Comparison of ENCODE assay signal across 15 cellular contexts in the genomic region with DNA sequence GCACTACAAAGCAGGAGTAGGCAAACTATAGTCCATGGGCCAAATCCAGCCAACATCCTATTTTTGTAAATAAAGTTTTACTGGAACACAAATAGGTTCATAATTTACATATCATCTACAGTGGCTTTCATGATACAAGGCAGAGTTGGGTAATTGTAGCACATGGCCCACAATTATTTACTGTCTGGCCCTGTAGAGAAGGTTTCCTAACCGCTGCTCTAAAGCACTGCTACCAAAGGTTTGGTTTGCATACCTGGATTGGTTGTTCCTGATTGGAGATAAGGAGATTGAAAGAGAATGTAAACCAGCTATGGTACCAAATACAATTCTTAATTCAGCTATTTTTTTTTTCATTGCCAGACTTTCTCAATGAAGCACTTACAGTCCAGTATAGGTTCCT.
A peak's percentile ranks its signal among the peaks of the same experiment; 100 is the strongest.
DNase-seq lines count a peak whose midpoint lies in the region; ATAC-seq, FAIRE-seq and TF ChIP-seq lines count a peak whose summit lies in the region.
"Had no signal": no experiment of that assay in that cellular context is flagged by ENCODE, and none has a peak within 500 bp of the region (broad histone marks: within the 10 kb centered on the region; RNA-seq: fewer than 3 reads in every experiment).

No MANE protein-coding gene starts in this region.

- H2AFZ ChIP-seq in HepG2 (ENCODE audit: low read length) (no peak overlapping the region), K562 (ENCODE audit: low read depth, low read length) (no peak overlapping the region)

- TF ChIP-seq POLR2A in HepG2 (IDR thresholded peaks at IDR 0.05; ENCODE audit: insufficient read depth in 1 of 2, low read depth in 2 of 2, low read length in 2 of 2) (no peak), K562 (conservative IDR thresholded peaks at IDR 0.05) (no peak)

- H3K36me3 ChIP-seq in liver (ENCODE audit: control insufficient read depth in 4 of 4, insufficient read depth in 3 of 4, low read depth in 1 of 4, low read length in 3 of 4), result peaks cover 0 to 3% (median 0%) of the 10 kb centered on the region in 4 donors
- H3K36me3 ChIP-seq in HepG2 (replicated peaks in 1 of 2; ENCODE audit: control insufficient read depth in 1 of 2, insufficient read depth in 2 of 2, low read length in 2 of 2), result no peaks in the 10 kb centered on the region
- 0 out of 3 replicates have a peak, but pooled peaks cover 3% of the 10 kb centered on the region for H3K36me3 ChIP-seq in K562 (ENCODE audit: control insufficient read depth, insufficient read depth, low read length)
- H3K36me3 ChIP-seq: HAP-1 had no signal

- TF ChIP-seq EP300 in HepG2 (IDR thresholded peaks at IDR 0.05; ENCODE audit: low read depth in 2 of 2, low read length in 2 of 2) (no peak), HepG2 (CRISPR knock-in tag; IDR thresholded peaks at IDR 0.05; ENCODE audit: borderline replicate concordance) (no peak), K562 (IDR thresholded peaks at IDR 0.05; ENCODE audit: low read length) (no peak)

- POLR2A ChIA-PET in HepG2 (lab: Yijun Ruan, JAX) (no interaction called here), K562 (lab: Yijun Ruan, JAX) (no interaction called here), HEK293T (lab: Yijun Ruan, JAX) (no interaction called here)

- H3K27me3 ChIP-seq in liver (ENCODE audit: control insufficient read depth in 4 of 4, insufficient read depth in 4 of 4, low read length in 3 of 4), result no peaks in the 10 kb centered on the region
- H3K27me3 ChIP-seq in HepG2 (ENCODE audit: control insufficient read depth in 1 of 2, insufficient read depth in 2 of 2, low read length in 2 of 2), result no peaks in the 10 kb centered on the region
- no peaks in the 10 kb centered on the region for H3K27me3 ChIP-seq in K562 (ENCODE audit: control insufficient read depth in 2 of 2, insufficient read depth in 2 of 2, low read length in 2 of 2)

- no peaks in the 10 kb centered on the region for H3K9me3 ChIP-seq in liver (ENCODE audit: control insufficient read depth in 4 of 4, low read length in 3 of 4)
- no peaks in the 10 kb centered on the region for H3K9me3 ChIP-seq in HepG2 (ENCODE audit: low read length)
- H3K9me3 ChIP-seq in K562 (replicated peaks; ENCODE audit: control insufficient read depth, insufficient read depth, low read depth, low read length), result no peaks in the 10 kb centered on the region
- H3K9me3 ChIP-seq: HAP-1 had no signal

- no peaks in the 10 kb centered on the region for H3K27me3 Mint-ChIP-seq in activated naive CD4-positive, alpha-beta T cell treated with anti-CD3 and anti-CD28 coated beads, Interleukin-2, amount 10 ng/mL, durations not matched to agents 7 days and 5 days

- intact Hi-C loops in HepG2 (cut with micrococcal nuclease; ENCODE audit: unreplicated experiment) (no loop called here), K562 (cut with micrococcal nuclease) (loop anchor here (10.0 kb wide), 1 partner anchor 236 kb away; no protein-coding TSS in a partner anchor), posterior cingulate gyrus (cut with DNase I) (no loop called here)

- no TSS peak for BruUV-seq in HepG2 (replicated peaks; lab: Mats Ljungman, UMichigan)
- no TSS peak for BruUV-seq in K562 (replicated peaks; lab: Mats Ljungman, UMichigan)

- CTCF ChIA-PET in HepG2 (lab: Yijun Ruan, JAX; ENCODE audit: low intra/inter-chr PET ratio, low total read pairs), result no interaction called here
- CTCF ChIA-PET in K562 (lab: Yijun Ruan, JAX; ENCODE audit: low intra/inter-chr PET ratio), result no interaction called here
- CTCF ChIA-PET in HEK293T (lab: Yijun Ruan, JAX), result no interaction called here
- CTCF ChIA-PET in activated naive CD4-positive, alpha-beta T cell treated with anti-CD3 and anti-CD28 coated beads, Interleukin-2, amount 10 ng/mL, durations not matched to agents 7 days and 5 days (lab: Charles Lee), result interaction anchor here (0.9 kb wide), 1 partner anchor 240 kb away, joined by 3 read pairs; no protein-coding TSS in a partner anchor

- no peak overlapping the region for H3K4me3 Mint-ChIP-seq in activated naive CD4-positive, alpha-beta T cell treated with anti-CD3 and anti-CD28 coated beads, Interleukin-2, amount 10 ng/mL, durations not matched to agents 7 days and 5 days
- H3K4me3 Mint-ChIP-seq: CD14-positive monocyte, HFFc6 had no signal

- H3K27ac ChIP-seq in liver (ENCODE audit: low read depth in 1 of 2, low read length in 2 of 2) (no peak overlapping the region), HepG2 (ENCODE audit: extremely low read length, insufficient read depth, low read length) (no peak overlapping the region), K562 (ENCODE audit: extremely low read depth, low read depth, low read length) (no peak overlapping the region)
- H3K27ac ChIP-seq: 22Rv1 had no signal

- peaks cover 6% of the 10 kb centered on the region for H3K36me3 Mint-ChIP-seq in activated naive CD4-positive, alpha-beta T cell treated with anti-CD3 and anti-CD28 coated beads, Interleukin-2, amount 10 ng/mL, durations not matched to agents 7 days and 5 days

- TF ChIP-seq CTCF in liver (IDR thresholded peaks at IDR 0.05; ENCODE audit: low read depth, low read length, missing input control), result no peak
- no peak for TF ChIP-seq CTCF in HepG2 (CRISPR knock-in tag; IDR thresholded peaks at IDR 0.05)
- TF ChIP-seq CTCF in K562 (IDR thresholded peaks at IDR 0.05 in 2 of 3, conservative IDR thresholded peaks at IDR 0.05 in 1 of 3; ENCODE audit: insufficient read depth in 2 of 3, low read depth in 1 of 3, low read length in 3 of 3), result no peak

- H3K27ac Mint-ChIP-seq in activated naive CD4-positive, alpha-beta T cell treated with anti-CD3 and anti-CD28 coated beads, Interleukin-2, amount 10 ng/mL, durations not matched to agents 7 days and 5 days, result no peak overlapping the region
- H3K27ac Mint-ChIP-seq: CD14-positive monocyte, HFFc6 had no signal

- no peak for ATAC-seq in HepG2
- ATAC-seq in K562, result no peak
- ATAC-seq in left lobe of liver, result peak; percentile 69

- no peaks in the 10 kb centered on the region for H3K9me3 Mint-ChIP-seq in activated naive CD4-positive, alpha-beta T cell treated with anti-CD3 and anti-CD28 coated beads, Interleukin-2, amount 10 ng/mL, durations not matched to agents 7 days and 5 days
- H3K9me3 Mint-ChIP-seq: CD14-positive monocyte, HFFc6 had no signal

- H3K79me2 ChIP-seq in HepG2 (ENCODE audit: insufficient read depth, low read length) (no peaks in the 10 kb centered on the region), K562 (ENCODE audit: control insufficient read depth, insufficient read depth, low read length) (no peaks in the 10 kb centered on the region)

- 81% methylated on average over 1 of the region's 1 CpG for whole genome bisulfite sequencing in liver
- WGBS in HepG2 (ENCODE audit: low lambda C conversion rate), result 80% methylated on average over 1 of the region's 1 CpG
- 69% methylated on average over 1 of the region's 1 CpG for WGBS in K562 (ENCODE audit: insufficient coverage, low coverage, missing lambda C conversion rate)

- H3K4me1 ChIP-seq in liver (ENCODE audit: control insufficient read depth in 4 of 4, insufficient read depth in 4 of 4, low read length in 3 of 4) (no peaks in the 10 kb centered on the region), HepG2 (ENCODE audit: insufficient read depth, low read length) (peaks cover 8% of the 10 kb centered on the region), K562 (replicated peaks in 1 of 2; ENCODE audit: control insufficient read depth in 2 of 2, insufficient read depth in 2 of 2, low read length in 2 of 2) (no peaks in the 10 kb centered on the region)
- H3K4me1 ChIP-seq: HAP-1 had no signal

- TF ChIP-seq RAD21 in liver (IDR thresholded peaks at IDR 0.05), result no peak
- no peak for TF ChIP-seq RAD21 in HepG2 (CRISPR knock-in tag; IDR thresholded peaks at IDR 0.05)
- no peak for TF ChIP-seq RAD21 in K562 (CRISPR knock-in tag; conservative IDR thresholded peaks at IDR 0.05 in 1 of 2, IDR thresholded peaks at IDR 0.05 in 1 of 2)

- no peak for FAIRE-seq in HepG2 (lab: Jason Lieb, UNC)
- no peak for FAIRE-seq in K562 (lab: Jason Lieb, UNC)
- FAIRE-seq: H1 had no signal

- H4K20me1 ChIP-seq in HepG2 (ENCODE audit: insufficient read depth, low read length) (no peaks in the 10 kb centered on the region), K562 (replicated peaks; ENCODE audit: control insufficient read depth, insufficient read depth, low read length) (no peaks in the 10 kb centered on the region)

- peaks cover 5% of the 10 kb centered on the region for H3K4me1 Mint-ChIP-seq in activated naive CD4-positive, alpha-beta T cell treated with anti-CD3 and anti-CD28 coated beads, Interleukin-2, amount 10 ng/mL, durations not matched to agents 7 days and 5 days
- H3K4me1 Mint-ChIP-seq: CD14-positive monocyte had no signal

- DNase-seq in HepG2 (ENCODE audit: low spot score), result no peak
- no peak for DNase-seq in K562 (ENCODE audit: extremely low read depth in 1 of 4, low spot score in 3 of 4)
- no peak for DNase-seq in left lobe of liver (ENCODE audit: low spot score)
- DNase-seq in NCI-H1092 (lab: John Stamatoyannopoulos, UW), result no peak
- DNase-seq in posterior cingulate gyrus, result no peak
- DNase-seq in HEK293T (ENCODE audit: extremely low spot score), result no peak
- DNase-seq in activated naive CD4-positive, alpha-beta T cell treated with anti-CD3 and anti-CD28 coated beads, Interleukin-2, amount 10 ng/mL, durations not matched to agents 7 days and 5 days, result no peak
- DNase-seq: DMS53, GF-D8, HFFc6 had no signal

- H3K4me3 ChIP-seq in liver (ENCODE audit: low read depth in 1 of 3, low read length in 3 of 3) (no peak overlapping the region), HepG2 (replicated peaks in 1 of 3; ENCODE audit: insufficient read depth in 1 of 3, low read depth in 2 of 3, low read length in 3 of 3) (no peak overlapping the region), K562 (no peak overlapping the region)
- H3K4me3 ChIP-seq: HAP-1 had no signal

- no peak overlapping the region for H3K4me2 ChIP-seq in HepG2 (ENCODE audit: low read depth, low read length)
- H3K4me2 ChIP-seq in K562 (ENCODE audit: insufficient read depth, low read length), result no peak overlapping the region

- H3K9ac ChIP-seq in liver (ENCODE audit: low read depth in 1 of 2, low read length in 2 of 2) (no peak overlapping the region), HepG2 (ENCODE audit: insufficient read depth, low read depth, low read length) (no peak overlapping the region), K562 (ENCODE audit: insufficient read depth in 1 of 2, low read depth in 2 of 2, low read length in 2 of 2) (no peak overlapping the region)

- in situ Hi-C loops in HepG2 (cut with HindIII; ENCODE audit: extremely low pct_ligation_motif_present, low pct_unique_long_range_greater_than_20kb) (no loop called here), K562 (cut with MboI) (no loop called here)

- H3K9me1 ChIP-seq in K562 (ENCODE audit: control insufficient read depth, insufficient read depth, low read length), result no peaks in the 10 kb centered on the region

TF ChIP-seq in liver, 16 proteins besides CTCF, POLR2A, EP300 and RAD21 (continues in another document):
- no peak for TF ChIP-seq TAF1 (conservative IDR thresholded peaks at IDR 0.05)
- TF ChIP-seq EGR1 (IDR thresholded peaks at IDR 0.05; ENCODE audit: low read depth in 2 of 2), result no peak

TF ChIP-seq in HepG2, 621 proteins besides CTCF, POLR2A, EP300 and RAD21 (continues in another document):
- no peak for TF ChIP-seq NBN (conservative IDR thresholded peaks at IDR 0.05)

TF ChIP-seq in HEK293T, 16 proteins besides CTCF, POLR2A, EP300 and RAD21 (continues in another document):
- no peak for TF ChIP-seq ZNF384 (IDR thresholded peaks at IDR 0.05)
- no peak for TF ChIP-seq SP1 (IDR thresholded peaks at IDR 0.05)
- TF ChIP-seq ELF4 (IDR thresholded peaks at IDR 0.05), result no peak
- no peak for TF ChIP-seq HDGF (IDR thresholded peaks at IDR 0.05; ENCODE audit: borderline replicate concordance)
